Comparison of ENCODE assay signal across 9 cellular contexts in the genomic region with DNA sequence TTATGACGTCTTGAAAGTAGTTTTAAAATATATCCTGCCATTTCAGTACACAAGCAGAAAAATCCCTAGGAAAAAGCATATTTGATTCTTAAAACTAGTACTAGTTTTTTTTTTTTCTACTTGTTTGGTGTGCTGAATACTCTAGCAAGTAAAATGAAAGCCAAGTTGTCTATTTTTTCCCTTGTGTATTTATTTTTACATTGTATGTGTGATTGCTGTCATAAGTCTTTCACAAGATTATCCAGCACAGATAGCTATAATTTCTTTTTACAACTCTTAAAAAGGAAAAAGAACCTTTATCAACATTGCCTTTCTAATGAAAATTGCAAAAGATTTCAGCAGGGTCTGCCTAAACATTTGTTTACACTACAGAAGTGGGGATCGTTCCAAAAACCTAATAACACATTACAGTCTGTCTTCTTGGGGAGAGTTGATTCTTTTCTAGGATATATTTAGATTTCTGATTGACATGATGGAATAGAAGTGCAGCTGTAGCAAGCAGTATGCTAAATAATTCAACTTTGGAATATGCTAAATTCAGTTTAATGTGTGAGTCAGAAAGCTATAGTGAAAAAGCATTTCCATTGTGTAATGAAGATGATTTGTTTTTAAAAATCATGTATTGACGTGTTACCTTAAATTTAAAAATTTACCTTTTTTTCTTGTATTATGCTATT. TPM values are rescaled to one million over a fixed set of nuclear protein-coding genes. Genes with fewer than 3 reads are reported as not detected.
DNase-seq lines count a peak whose midpoint lies in the region; ATAC-seq and TF ChIP-seq lines count a peak whose summit lies in the region.
"Had no signal": no experiment of that assay in that cellular context is flagged by ENCODE, and none has a peak within 500 bp of the region (broad histone marks: within the 10 kb centered on the region; RNA-seq: fewer than 3 reads in every experiment).

No MANE protein-coding gene starts in this region.

- H4K20me1 ChIP-seq in fibroblast of lung (ENCODE audit: control insufficient read depth, extremely low read depth, insufficient read depth, low read length): no peaks in the 10 kb centered on the region

- intact Hi-C loops in sigmoid colon (cut with DNase I): loop anchor here (5.0 to 10.0 kb wide), 3 partner anchors 277 to 557 kb away; a partner anchor contains a TSS

- H3K27ac ChIP-seq in RWPE2 (ENCODE audit: poor library complexity, severe bottlenecking) (peak overlapping the region; percentile 90), fibroblast of lung (ENCODE audit: insufficient read depth, low read length) (no peak overlapping the region), sigmoid colon (peak overlapping the region in 1 of 4 donors; percentile 98)

- peaks cover 75% of the 10 kb centered on the region for H3K79me2 ChIP-seq in fibroblast of lung (ENCODE audit: control insufficient read depth, insufficient read depth, low read length)

- 10 to 16% methylated on average over 3 of the region's 3 CpGs for WGBS in sigmoid colon, 2 donors

- H3K27me3 ChIP-seq in H7 (ENCODE audit: control insufficient read depth, insufficient read depth, low read length): no peaks in the 10 kb centered on the region
- H3K27me3 ChIP-seq in RWPE2 (ENCODE audit: insufficient read depth, poor library complexity, severe bottlenecking): no peaks in the 10 kb centered on the region
- no peaks in the 10 kb centered on the region for H3K27me3 ChIP-seq in fibroblast of lung (ENCODE audit: control insufficient read depth, insufficient read depth, low read length)
- no peaks in the 10 kb centered on the region for H3K27me3 ChIP-seq in sigmoid colon

- H2AFZ ChIP-seq in fibroblast of lung (ENCODE audit: low read length): no peak overlapping the region

- no peak for TF ChIP-seq POLR2A in sigmoid colon (IDR thresholded peaks at IDR 0.05)

- H3K4me1 ChIP-seq in RWPE2 (ENCODE audit: insufficient read depth, poor library complexity, severe bottlenecking): peaks cover 44% of the 10 kb centered on the region
- peaks cover 5% of the 10 kb centered on the region for H3K4me1 ChIP-seq in fibroblast of lung (ENCODE audit: control insufficient read depth, extremely low read depth, insufficient read depth, low read length)
- peaks cover 0 to 72% (median 40%) of the 10 kb centered on the region in 4 donors for H3K4me1 ChIP-seq in sigmoid colon

- H3K4me3 ChIP-seq in H7 (ENCODE audit: insufficient read depth, low read depth, low read length) (peak overlapping the region; percentile 85), RWPE2 (ENCODE audit: severe bottlenecking) (peak overlapping the region; percentile 89), fibroblast of lung (replicated peaks in 1 of 4; ENCODE audit: control extremely low read depth in 1 of 4, insufficient read depth in 1 of 4, low read depth in 3 of 4, low read length in 4 of 4) (peak overlapping the region; percentile 89 to 98 (median 98)), sigmoid colon (peak overlapping the region; percentile 1 to 98 (median 93))

- ATAC-seq in RWPE2 (ENCODE audit: low read depth) (no peak), esophagus mucosa (no peak), GM19452 (IDR thresholded peaks at IDR 0.05; ENCODE audit: unreplicated experiment) (no peak)

- no peak for TF ChIP-seq EP300 in sigmoid colon (IDR thresholded peaks at IDR 0.05)

- DNase-seq in H7 (no peak), RWPE2 (ENCODE audit: low spot score) (no peak), fibroblast of lung (ENCODE audit: low read depth in 2 of 2) (peak in 1 of 2 donors; percentile 39), sigmoid colon (no peak), HuH-7 (ENCODE audit: low spot score) (no peak), NCI-H774 (lab: John Stamatoyannopoulos, UW) (no peak)
- DNase-seq: GOT3 had no signal

- H3K36me3 ChIP-seq in H7 (replicated peaks; ENCODE audit: control insufficient read depth, insufficient read depth, low read length) (no peaks in the 10 kb centered on the region), RWPE2 (ENCODE audit: low read depth) (peaks cover 51% of the 10 kb centered on the region), fibroblast of lung (ENCODE audit: control insufficient read depth, insufficient read depth, low read length) (no peaks in the 10 kb centered on the region), sigmoid colon (no peaks in the 10 kb centered on the region)

- H3K9me3 ChIP-seq in RWPE2 (ENCODE audit: severe bottlenecking) (no peaks in the 10 kb centered on the region), fibroblast of lung (ENCODE audit: control insufficient read depth, insufficient read depth, low read depth, low read length) (no peaks in the 10 kb centered on the region), sigmoid colon (no peaks in the 10 kb centered on the region)

- H3K4me2 ChIP-seq in fibroblast of lung (ENCODE audit: extremely low read depth, insufficient read depth, low read length): peak overlapping the region; percentile 94

- H3K9ac ChIP-seq in fibroblast of lung (ENCODE audit: insufficient read depth, low read length): no peak overlapping the region

- TF ChIP-seq CTCF in RWPE2 (IDR thresholded peaks at IDR 0.05; ENCODE audit: poor library complexity, severe bottlenecking) (no peak), fibroblast of lung (conservative IDR thresholded peaks at IDR 0.05 in 1 of 2, IDR thresholded peaks at IDR 0.05 in 1 of 2; ENCODE audit: low read depth in 1 of 2, low read length in 2 of 2) (no peak), sigmoid colon (IDR thresholded peaks at IDR 0.05) (no peak)

RNA-seq across cellular contexts. Expression of a gene that starts 2.5 kb away (rescaled TPM):
- total RNA-seq in H7 (2014; rRNA removed; shearing (Covaris generic)): 106 and 117 TPM in 2 replicates
- total RNA-seq in fibroblast of lung: 17.2 and 35.0 TPM in 2 replicates
- 40.4 and 41.2 TPM in 2 replicates for polyA plus RNA-seq in fibroblast of lung
- polyA plus RNA-seq in fibroblast of lung (2012): 38.6 and 42.7 TPM in 2 replicates
- polyA minus RNA-seq in fibroblast of lung (ENCODE audit: low replicate concordance): 7.3 and 17.3 TPM in 2 replicates
- total RNA-seq in sigmoid colon: 10 to 100 TPM; 19.9 to 24.2 (median 20.3) TPM
- 10 to 100 TPM; 20.4 to 29.8 (median 21.6) TPM for polyA plus RNA-seq in sigmoid colon
- 42.9 TPM for total RNA-seq in esophagus mucosa
